In genomic region chr2:228689049-228689448, GRCh38 we compare ENCODE assay signal across 9 cellular contexts.
DNase-seq lines count a peak whose midpoint lies in the region; FAIRE-seq and TF ChIP-seq lines count a peak whose summit lies in the region.
"Had no signal": no experiment of that assay in that cellular context is flagged by ENCODE, and none has a peak within 500 bp of the region (broad histone marks: within the 10 kb centered on the region; RNA-seq: fewer than 3 reads in every experiment).

No MANE protein-coding gene starts in this region.

- no peak for FAIRE-seq in GM12891 (lab: Jason Lieb, UNC)

- H3K4me1 ChIP-seq in smooth muscle cell (ENCODE audit: low read depth), result no peaks in the 10 kb centered on the region

- H3K4me2 ChIP-seq in smooth muscle cell, result no peak overlapping the region

- peak; percentile 20 for TF ChIP-seq CTCF in fibroblast of mammary gland (conservative IDR thresholded peaks at IDR 0.05; ENCODE audit: control insufficient read depth, insufficient read depth, low read depth, low read length)
- TF ChIP-seq CTCF in smooth muscle cell (IDR thresholded peaks at IDR 0.05; ENCODE audit: borderline replicate concordance, insufficient read depth, poor library complexity, severe bottlenecking), result peak; percentile 28
- TF ChIP-seq CTCF in lower leg skin (IDR thresholded peaks at IDR 0.05), result no peak

- no peak overlapping the region for H3K9ac ChIP-seq in smooth muscle cell (ENCODE audit: low read depth)

- 39% methylated on average over 7 of the region's 7 CpGs for WGBS in smooth muscle cell (ENCODE audit: low lambda C conversion rate)
- WGBS in lower leg skin, 2 donors, result 31 to 37% methylated on average over 7 of the region's 7 CpGs

- intact Hi-C loops in lower leg skin (cut with DNase I; ENCODE audit: low total_unique reads), result no loop called here

- peak overlapping the region; percentile 26 for H2AFZ ChIP-seq in smooth muscle cell (ENCODE audit: low read depth)

- H3K79me2 ChIP-seq in smooth muscle cell (ENCODE audit: low read depth), result no peaks in the 10 kb centered on the region

- H3K4me3 ChIP-seq in fibroblast of mammary gland (ENCODE audit: control insufficient read depth, low read depth, low read length) (no peak overlapping the region), smooth muscle cell (no peak overlapping the region), lower leg skin (ENCODE audit: low read depth, poor library complexity, severe bottlenecking) (no peak overlapping the region)

- no peak for TF ChIP-seq POLR2A in GM12891 (IDR thresholded peaks at IDR 0.05; ENCODE audit: low read depth, low read length)
- TF ChIP-seq POLR2A in lower leg skin (IDR thresholded peaks at IDR 0.05), result no peak

- H3F3A ChIP-seq in smooth muscle cell (ENCODE audit: low read depth), result no peaks in the 10 kb centered on the region

- no peaks in the 10 kb centered on the region for H3K9me3 ChIP-seq in smooth muscle cell (replicated peaks; ENCODE audit: low read depth)

- no peaks in the 10 kb centered on the region for H3K27me3 ChIP-seq in smooth muscle cell (ENCODE audit: low read depth)

- H4K20me1 ChIP-seq in smooth muscle cell (ENCODE audit: low read depth), result no peaks in the 10 kb centered on the region

- peak; percentile 13 to 74 (median 47) for DNase-seq in NCI-H1417 (lab: John Stamatoyannopoulos, UW)
- no peak for DNase-seq in NCI-H1417 treated with DMSO at 0.1 percent for 48 hours (lab: John Stamatoyannopoulos, UW)
- peak; percentile 4 for DNase-seq in NCI-H82 treated with DMSO at 0.1 percent for 48 hours (lab: John Stamatoyannopoulos, UW; ENCODE audit: unreplicated experiment)
- peak; percentile 8 for DNase-seq in fibroblast of mammary gland (ENCODE audit: low read depth)
- no peak for DNase-seq in smooth muscle cell (lab: John Stamatoyannopoulos, UW; ENCODE audit: unreplicated experiment)
- no peak for DNase-seq in GM12891 (ENCODE audit: insufficient read length, low spot score)
- no peak for DNase-seq in T-helper 2 cell
- DNase-seq in lower leg skin (ENCODE audit: low spot score in 2 of 2), result no peak
- DNase-seq: activated CD4-positive, CD25-positive, alpha-beta regulatory T cell had no signal

- H3K36me3 ChIP-seq in smooth muscle cell (ENCODE audit: low read depth), result no peaks in the 10 kb centered on the region

- peak overlapping the region; percentile 68 for H3K27ac ChIP-seq in smooth muscle cell (ENCODE audit: low read depth)

TF ChIP-seq in GM12891, 5 proteins besides CTCF, POLR2A, EP300 and RAD21:
- TF ChIP-seq TAF1 (IDR thresholded peaks at IDR 0.05; ENCODE audit: low read depth, low read length) (no peak), POU2F2 (IDR thresholded peaks at IDR 0.05; ENCODE audit: low read depth, low read length) (no peak), POLR2AphosphoS5 (IDR thresholded peaks at IDR 0.05; ENCODE audit: low read depth, low read length) (no peak), PAX5 (IDR thresholded peaks at IDR 0.05; ENCODE audit: insufficient read depth, low read length, severe bottlenecking) (no peak), SPI1 (IDR thresholded peaks at IDR 0.05; ENCODE audit: low read depth, low read length) (no peak)

Comparison
In these comparisons a context has a peak if more than half of its experiments do, and no peak if none do; other contexts are left out.
1. DNase-seq: peak in NCI-H1417 (3 of 3), NCI-H82 treated with DMSO at 0.1 percent for 48 hours (single experiment) and fibroblast of mammary gland (single experiment); none in NCI-H1417 treated with DMSO at 0.1 percent for 48 hours (single experiment), smooth muscle cell (single experiment), GM12891 (single experiment), T-helper 2 cell (0 of 5) and lower leg skin (0 of 2).
2. CTCF ChIP-seq: peak in fibroblast of mammary gland (single experiment) and smooth muscle cell (single experiment); none in lower leg skin (0 of 3).